ENCODE assay signal across 35 cellular contexts in genomic region chr13:94677799-94678198, GRCh38. TPM values are rescaled to one million over a fixed set of nuclear protein-coding genes. Genes with fewer than 3 reads are reported as not detected.
"Had no signal": no experiment of that assay in that cellular context is flagged by ENCODE, and none has a peak within 500 bp of the region (broad histone marks: within the 10 kb centered on the region; RNA-seq: fewer than 3 reads in every experiment).

No MANE protein-coding gene starts in this region.

- H3K4me3 ChIP-seq: MG63, PC-9 had no signal

- H3K4me3 Mint-ChIP-seq: activated CD4-positive, alpha-beta T cell treated with anti-CD3 and anti-CD28 coated beads, Interleukin-2, amount 10 ng/mL, durations not matched to agents 24 days and 14 days; activated CD8-positive, alpha-beta T cell treated with anti-CD3 and anti-CD28 coated beads for 36 hours; activated naive CD4-positive, alpha-beta T cell treated with anti-CD3 and anti-CD28 coated beads for 36 hours; activated naive CD8-positive, alpha-beta T cell; activated naive CD8-positive, alpha-beta T cell treated with anti-CD3 and anti-CD28 coated beads, Interleukin-2, amount 50 U/mL, for 24 hours; activated T-cell treated with anti-CD3 and anti-CD28 coated beads, Interleukin-2, amount 50 U/mL, for 24 hours; brain had no signal

- H2AFZ ChIP-seq: PC-9 had no signal

- H3K9me3 Mint-ChIP-seq: activated CD4-positive, alpha-beta T cell treated with anti-CD3 and anti-CD28 coated beads, Interleukin-2, amount 10 ng/mL, durations not matched to agents 24 days and 14 days; activated CD8-positive, alpha-beta T cell treated with anti-CD3 and anti-CD28 coated beads for 36 hours; activated naive CD4-positive, alpha-beta T cell treated with anti-CD3 and anti-CD28 coated beads for 36 hours; activated naive CD8-positive, alpha-beta T cell treated with anti-CD3 and anti-CD28 coated beads, Interleukin-2, amount 50 U/mL, for 24 hours; activated T-cell treated with anti-CD3 and anti-CD28 coated beads, Interleukin-2, amount 50 U/mL, for 24 hours had no signal

- ATAC-seq: activated CD8-positive, alpha-beta T cell treated with anti-CD3 and anti-CD28 coated beads for 36 hours; activated naive CD8-positive, alpha-beta T cell treated with anti-CD3 and anti-CD28 coated beads, Interleukin-2, amount 50 U/mL, for 24 hours; Right ventricle myocardium inferior had no signal

- DNase-seq: activated CD4-positive, alpha-beta T cell treated with anti-CD3 and anti-CD28 coated beads, Interleukin-2, amount 10 ng/mL, durations not matched to agents 24 days and 14 days; activated CD4-positive, alpha-beta T cell treated with anti-CD3 and anti-CD28 coated beads, Interleukin-2, amount 50 U/mL, for 4 hours; activated CD8-positive, alpha-beta T cell treated with anti-CD3 and anti-CD28 coated beads for 36 hours; activated gamma-delta T cell treated with Interleukin-2 at 50 U/mL for 16 hours; activated naive CD4-positive, alpha-beta T cell treated with anti-CD3 and anti-CD28 coated beads for 36 hours; activated naive CD8-positive, alpha-beta T cell treated with anti-CD3 and anti-CD28 coated beads, Interleukin-2, amount 50 U/mL, for 24 hours; activated T-cell treated with anti-CD3 and anti-CD28 coated beads, Interleukin-2, amount 50 U/mL, for 24 hours; anterior cingulate cortex; caudate nucleus; cerebellar nuclear complex; Kasumi-1; MG63; NCI-H1048; NCI-H1105 treated with DMSO at 0.1 percent for 48 hours; NCI-H1436; NCI-H1694; NCI-H1930; NCI-H2081 treated with DMSO at 0.1 percent for 48 hours; NCI-H226; NCI-H446 treated with DMSO at 0.1 percent for 48 hours; NCI-H524; NCI-H69; NK-92 treated with Interleukin-12 subunit alpha and Interleukin-12 subunit beta, amount 100 ng/mL, for 24 hours; PC-9; SIG-M5; SW 1271; T-helper 1 cell; T-helper 2 cell; T-helper 9 cell; WERI-Rb-1 had no signal

- H3K9me3 ChIP-seq: MG63 had no signal

- H3K4me1 Mint-ChIP-seq: activated CD4-positive, alpha-beta T cell treated with anti-CD3 and anti-CD28 coated beads, Interleukin-2, amount 10 ng/mL, durations not matched to agents 24 days and 14 days; activated naive CD8-positive, alpha-beta T cell treated with anti-CD3 and anti-CD28 coated beads, Interleukin-2, amount 50 U/mL, for 24 hours had no signal

- H3K27ac Mint-ChIP-seq: activated CD4-positive, alpha-beta T cell treated with anti-CD3 and anti-CD28 coated beads, Interleukin-2, amount 10 ng/mL, durations not matched to agents 24 days and 14 days; activated CD8-positive, alpha-beta T cell treated with anti-CD3 and anti-CD28 coated beads for 36 hours; activated naive CD4-positive, alpha-beta T cell treated with anti-CD3 and anti-CD28 coated beads for 36 hours; activated naive CD8-positive, alpha-beta T cell; activated naive CD8-positive, alpha-beta T cell treated with anti-CD3 and anti-CD28 coated beads, Interleukin-2, amount 50 U/mL, for 24 hours; activated T-cell treated with anti-CD3 and anti-CD28 coated beads, Interleukin-2, amount 50 U/mL, for 24 hours; brain had no signal

- H3K36me3 Mint-ChIP-seq: activated naive CD8-positive, alpha-beta T cell; brain had no signal

- H3K27ac ChIP-seq: PC-9, RWPE1, WERI-Rb-1 had no signal

- H3K36me3 ChIP-seq: MG63, WERI-Rb-1 had no signal

- H3K4me2 ChIP-seq: PC-9 had no signal

RNA-seq across cellular contexts. Expression of gene SOX21, which starts 34.5 kb away (rescaled TPM):
- total RNA-seq: activated CD4-positive, alpha-beta T cell treated with anti-CD3 and anti-CD28 coated beads, Interleukin-2, amount 10 ng/mL, durations not matched to agents 24 days and 14 days; activated CD8-positive, alpha-beta T cell treated with anti-CD3 and anti-CD28 coated beads for 36 hours; activated naive CD4-positive, alpha-beta T cell treated with anti-CD3 and anti-CD28 coated beads for 36 hours; OCI-LY7; PC-9; Right ventricle myocardium inferior had no signal
